ENCODE assay signal across 1 cellular context in genomic region chr6:31713991-31714684, GRCh38.
TF ChIP-seq lines count a peak whose summit lies in the region.

No MANE protein-coding gene starts in this region.

TF ChIP-seq in SK-N-SH, 30 proteins besides CTCF, POLR2A, EP300 and RAD21 (continued from another document):
- TF ChIP-seq USF1 (IDR thresholded peaks at IDR 0.05; ENCODE audit: borderline replicate concordance, low read depth) (no peak), NFIC (IDR thresholded peaks at IDR 0.05; ENCODE audit: borderline replicate concordance) (no peak), TAF1 (IDR thresholded peaks at IDR 0.05; ENCODE audit: borderline replicate concordance, low read depth, low read length) (no peak), FOXJ3 (CRISPR knock-in tag; IDR thresholded peaks at IDR 0.05) (no peak), SIN3A (IDR thresholded peaks at IDR 0.05; ENCODE audit: borderline replicate concordance, low read depth, low read length) (no peak), ELF1 (IDR thresholded peaks at IDR 0.05) (no peak), GATA2 (CRISPR knock-in tag; IDR thresholded peaks at IDR 0.05) (no peak), USF2 (IDR thresholded peaks at IDR 0.05; ENCODE audit: borderline replicate concordance, low read depth, low read length) (no peak), RFX5 (IDR thresholded peaks at IDR 0.05; ENCODE audit: low read length) (no peak), FOSL2 (IDR thresholded peaks at IDR 0.05; ENCODE audit: borderline replicate concordance, low read depth) (no peak), EZH2phosphoT487 (IDR thresholded peaks at IDR 0.05; ENCODE audit: borderline replicate concordance, low read depth) (no peak), YY1 (IDR thresholded peaks at IDR 0.05; ENCODE audit: low read depth) (no peak), NRF1 (IDR thresholded peaks at IDR 0.05; ENCODE audit: low read depth, low read length) (no peak), ZBTB33 (IDR thresholded peaks at IDR 0.05; ENCODE audit: borderline replicate concordance, low read depth) (no peak), RCOR1 (IDR thresholded peaks at IDR 0.05; ENCODE audit: low read length) (no peak), TEAD4 (IDR thresholded peaks at IDR 0.05; ENCODE audit: borderline replicate concordance, insufficient read depth) (no peak)
